In the genomic region with DNA sequence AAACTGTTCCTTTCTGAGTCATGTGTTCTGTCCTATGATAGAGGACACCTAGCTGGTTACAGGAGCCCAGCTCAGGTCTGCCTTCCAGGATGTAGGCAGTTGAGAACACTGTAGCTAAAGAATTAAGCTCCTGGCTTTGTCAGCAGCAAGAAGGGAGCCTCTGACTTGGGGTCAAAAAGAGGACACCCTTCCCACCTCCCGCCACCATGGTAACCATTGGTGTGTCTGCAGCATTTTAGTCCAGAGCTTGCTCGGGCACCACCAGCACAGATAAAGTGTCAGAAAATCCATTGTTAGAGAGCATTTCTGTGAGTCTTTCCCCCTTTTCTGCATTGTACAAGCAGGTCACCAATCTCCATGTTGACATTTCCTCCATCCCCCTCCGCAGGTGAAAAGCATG, we compare ENCODE assay signal across 19 cellular contexts.
DNase-seq lines count a peak whose midpoint lies in the region; ATAC-seq, FAIRE-seq and TF ChIP-seq lines count a peak whose summit lies in the region.
"Had no signal": no experiment of that assay in that cellular context is flagged by ENCODE, and none has a peak within 500 bp of the region (broad histone marks: within the 10 kb centered on the region; RNA-seq: fewer than 3 reads in every experiment).

No MANE protein-coding gene starts in this region.

- H3K36me3 ChIP-seq in mammary epithelial cell (ENCODE audit: insufficient read depth, low read length) (no peaks in the 10 kb centered on the region), breast epithelium (no peaks in the 10 kb centered on the region), esophagus squamous epithelium (peaks cover 0 to 52% (median 0%) of the 10 kb centered on the region in 3 donors)
- H3K36me3 ChIP-seq: HAP-1 had no signal

- peaks cover 47% of the 10 kb centered on the region for H3K36me3 Mint-ChIP-seq in activated CD4-positive, alpha-beta T cell treated with anti-CD3 and anti-CD28 coated beads for 36 hours (ENCODE audit: low read depth)
- H3K36me3 Mint-ChIP-seq in nephron (ENCODE audit: low read depth) (peaks cover 4% of the 10 kb centered on the region), type B pancreatic cell (peaks cover 6% of the 10 kb centered on the region)

- H3K4me3 ChIP-seq in mammary epithelial cell (replicated peaks in 1 of 3; ENCODE audit: insufficient read depth in 1 of 3, low read depth in 2 of 3, low read length in 3 of 3) (no peak overlapping the region), breast epithelium (no peak overlapping the region), esophagus squamous epithelium (no peak overlapping the region)
- H3K4me3 ChIP-seq: BLaER1 treated with 17β-estradiol and CSF1 and Interleukin-3, amounts not matched to agents 10 nM and 100 nM; HAP-1 had no signal

- TF ChIP-seq POLR2A in breast epithelium (IDR thresholded peaks at IDR 0.05) (no peak), esophagus squamous epithelium (IDR thresholded peaks at IDR 0.05) (no peak), H54 (IDR thresholded peaks at IDR 0.05; ENCODE audit: low read depth, low read length) (no peak)

- no peaks in the 10 kb centered on the region for H3K4me1 Mint-ChIP-seq in activated CD4-positive, alpha-beta T cell treated with anti-CD3 and anti-CD28 coated beads for 36 hours
- H3K4me1 Mint-ChIP-seq in nephron (peaks cover 6% of the 10 kb centered on the region), type B pancreatic cell (ENCODE audit: unreplicated experiment) (peaks cover 11% of the 10 kb centered on the region)

- H3K4me1 ChIP-seq in mammary epithelial cell (ENCODE audit: insufficient read depth, low read length), result no peaks in the 10 kb centered on the region
- H3K4me1 ChIP-seq in breast epithelium, result no peaks in the 10 kb centered on the region
- no peaks in the 10 kb centered on the region for H3K4me1 ChIP-seq in esophagus squamous epithelium
- H3K4me1 ChIP-seq: BLaER1 treated with 17β-estradiol and CSF1 and Interleukin-3, amounts not matched to agents 10 nM and 100 nM; HAP-1 had no signal

- H3K4me2 ChIP-seq in mammary epithelial cell (ENCODE audit: insufficient read depth, low read depth, low read length), result no peak overlapping the region
- H3K4me2 ChIP-seq: BLaER1 treated with 17β-estradiol and CSF1 and Interleukin-3, amounts not matched to agents 10 nM and 100 nM had no signal

- no TSS peak for BruUV-seq in mammary epithelial cell (replicated peaks; lab: Mats Ljungman, UMichigan)

- intact Hi-C loops in activated CD4-positive, alpha-beta T cell treated with anti-CD3 and anti-CD28 coated beads for 36 hours (cut with DNase I, micrococcal nuclease), result no loop called here
- intact Hi-C loops in mammary epithelial cell (cut with micrococcal nuclease), result no loop called here
- intact Hi-C loops in breast epithelium (cut with DNase I; ENCODE audit: low total_unique reads), result no loop called here
- intact Hi-C loops in esophagus squamous epithelium (cut with DNase I), result no loop called here

- FAIRE-seq in H54 (lab: Jason Lieb, UNC), result no peak
- FAIRE-seq: G401.6, GM12891 had no signal

- CTCF ChIA-PET in activated CD4-positive, alpha-beta T cell treated with anti-CD3 and anti-CD28 coated beads for 36 hours (lab: Charles Lee), result interaction anchor here (0.5 kb wide), 1 partner anchor 125 kb away, joined by 3 read pairs; no protein-coding TSS in a partner anchor
- CTCF ChIA-PET in mammary epithelial cell (lab: Charles Lee; ENCODE audit: low non-redundant PET), result no interaction called here

- H3K79me2 ChIP-seq in mammary epithelial cell (ENCODE audit: insufficient read depth, low read length), result no peaks in the 10 kb centered on the region

- H3K27me3 ChIP-seq in mammary epithelial cell (ENCODE audit: insufficient read depth, low read length), result no peaks in the 10 kb centered on the region
- H3K27me3 ChIP-seq in breast epithelium, result no peaks in the 10 kb centered on the region
- no peaks in the 10 kb centered on the region for H3K27me3 ChIP-seq in esophagus squamous epithelium
- H3K27me3 ChIP-seq: BLaER1 treated with 17β-estradiol and CSF1 and Interleukin-3, amounts not matched to agents 10 nM and 100 nM had no signal

- H3K9me3 ChIP-seq in mammary epithelial cell (replicated peaks; ENCODE audit: insufficient read depth, low read length) (no peaks in the 10 kb centered on the region), breast epithelium (no peaks in the 10 kb centered on the region), esophagus squamous epithelium (no peaks in the 10 kb centered on the region)
- H3K9me3 ChIP-seq: BLaER1 treated with 17β-estradiol and CSF1 and Interleukin-3, amounts not matched to agents 10 nM and 100 nM; HAP-1 had no signal

- ATAC-seq in activated CD4-positive, alpha-beta T cell treated with anti-CD3 and anti-CD28 coated beads for 36 hours, result no peak

- in situ Hi-C loops in mammary epithelial cell (cut with MboI; ENCODE audit: low sequenced_read_pairs in 2 of 2), result no loop called here

- peak overlapping the region; percentile 13 for H2AFZ ChIP-seq in mammary epithelial cell (ENCODE audit: low read depth, low read length)

- H3K9ac ChIP-seq in mammary epithelial cell (ENCODE audit: insufficient read depth, low read length), result no peak overlapping the region
- H3K9ac ChIP-seq: BLaER1 treated with 17β-estradiol and CSF1 and Interleukin-3, amounts not matched to agents 10 nM and 100 nM had no signal

- no peaks in the 10 kb centered on the region for H3K27me3 Mint-ChIP-seq in activated CD4-positive, alpha-beta T cell treated with anti-CD3 and anti-CD28 coated beads for 36 hours
- no peaks in the 10 kb centered on the region for H3K27me3 Mint-ChIP-seq in nephron (ENCODE audit: low read depth)
- H3K27me3 Mint-ChIP-seq in type B pancreatic cell, result no peaks in the 10 kb centered on the region
- H3K27me3 Mint-ChIP-seq: CD4-positive, alpha-beta T cell had no signal

- DNase-seq in activated CD4-positive, alpha-beta T cell treated with anti-CD3 and anti-CD28 coated beads for 36 hours, result no peak
- DNase-seq in activated CD4-positive, alpha-beta T cell treated with anti-CD3 and anti-CD28 coated beads, Interleukin-2, amount 50 U/mL, for 4 hours, result no peak
- DNase-seq in mammary epithelial cell (no peak), breast epithelium (ENCODE audit: low spot score in 2 of 2) (no peak), type B pancreatic cell (ENCODE audit: extremely low spot score, unreplicated experiment) (no peak), esophagus squamous epithelium (lab: John Stamatoyannopoulos, UW) (no peak), H54 (ENCODE audit: insufficient read length, low spot score) (no peak)
- DNase-seq: 8988T; AML-193; CD4-positive, alpha-beta T cell; DMS153; DMS79 treated with DMSO at 0.1 percent for 48 hours; EL; GOT3 had no signal

- no peaks in the 10 kb centered on the region for H3K9me3 Mint-ChIP-seq in activated CD4-positive, alpha-beta T cell treated with anti-CD3 and anti-CD28 coated beads for 36 hours (ENCODE audit: low read depth)
- H3K9me3 Mint-ChIP-seq in nephron (no peaks in the 10 kb centered on the region), type B pancreatic cell (no peaks in the 10 kb centered on the region)
- H3K9me3 Mint-ChIP-seq: CD4-positive, alpha-beta T cell had no signal

- dilution Hi-C loops in mammary epithelial cell (cut with HindIII; ENCODE audit: low sequenced_read_pairs), result no loop called here

- H3K27ac Mint-ChIP-seq in activated CD4-positive, alpha-beta T cell treated with anti-CD3 and anti-CD28 coated beads for 36 hours, result peak overlapping the region; percentile 6
- H3K27ac Mint-ChIP-seq in nephron (peak overlapping the region; percentile 10 to 40 (median 15)), type B pancreatic cell (peak overlapping the region; percentile 45)
- H3K27ac Mint-ChIP-seq: CD4-positive, alpha-beta T cell had no signal

- WGBS in mammary epithelial cell (ENCODE audit: low coverage, missing lambda C conversion rate), result 81% methylated on average over 3 of the region's 3 CpGs
- WGBS in esophagus squamous epithelium, 2 donors, result 81 to 93% methylated on average over 3 of the region's 3 CpGs

- H3K27ac ChIP-seq in mammary epithelial cell (ENCODE audit: insufficient read depth, low read depth, low read length), result no peak overlapping the region
- no peak overlapping the region for H3K27ac ChIP-seq in breast epithelium
- H3K27ac ChIP-seq in esophagus squamous epithelium, result no peak overlapping the region
- H3K27ac ChIP-seq: BLaER1 treated with 17β-estradiol and CSF1 and Interleukin-3, amounts not matched to agents 10 nM and 100 nM had no signal

- POLR2A ChIA-PET in activated CD4-positive, alpha-beta T cell treated with anti-CD3 and anti-CD28 coated beads for 36 hours (lab: Charles Lee), result no interaction called here

- no peak for TF ChIP-seq CTCF in mammary epithelial cell (conservative IDR thresholded peaks at IDR 0.05 in 1 of 2, IDR thresholded peaks at IDR 0.05 in 1 of 2; ENCODE audit: extremely low read depth in 1 of 2, insufficient read depth in 1 of 2, low read depth in 1 of 2, low read length in 2 of 2)
- TF ChIP-seq CTCF in breast epithelium (IDR thresholded peaks at IDR 0.05), result no peak
- TF ChIP-seq CTCF in nephron (IDR thresholded peaks at IDR 0.05; ENCODE audit: unreplicated experiment in 3 of 3), result no peak
- no peak for TF ChIP-seq CTCF in type B pancreatic cell (conservative IDR thresholded peaks at IDR 0.05)
- no peak for TF ChIP-seq CTCF in esophagus squamous epithelium (IDR thresholded peaks at IDR 0.05)

- no peak overlapping the region for H3K4me3 Mint-ChIP-seq in activated CD4-positive, alpha-beta T cell treated with anti-CD3 and anti-CD28 coated beads for 36 hours
- H3K4me3 Mint-ChIP-seq in nephron (no peak overlapping the region), type B pancreatic cell (no peak overlapping the region)
- H3K4me3 Mint-ChIP-seq: CD4-positive, alpha-beta T cell had no signal

- H4K20me1 ChIP-seq in mammary epithelial cell (ENCODE audit: insufficient read depth, low read length), result no peaks in the 10 kb centered on the region
